ENCODE assay signal across 5 cellular contexts in the genomic region with DNA sequence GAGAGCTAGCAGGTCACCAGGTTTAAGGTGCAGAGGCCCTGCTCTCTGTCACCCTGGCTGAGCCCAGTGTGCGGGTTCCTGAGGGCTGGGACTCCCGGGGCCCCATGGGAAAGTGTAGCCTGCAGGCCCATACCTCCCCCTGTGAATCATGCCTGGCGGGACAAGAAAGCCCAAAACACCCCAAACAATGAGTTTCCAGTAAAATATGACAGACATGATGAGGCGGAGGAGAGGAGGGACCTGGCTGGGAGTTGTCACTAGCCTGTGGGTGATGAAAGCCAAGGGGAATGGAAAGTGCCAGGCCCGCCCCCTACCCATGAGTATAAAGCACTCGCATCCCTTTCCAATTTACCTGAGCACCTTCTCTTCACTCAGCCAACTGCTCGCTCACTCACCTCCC. TPM values are rescaled to one million over a fixed set of nuclear protein-coding genes. Genes with fewer than 3 reads are reported as not detected.
"Had no signal": no experiment of that assay in that cellular context is flagged by ENCODE, and none has a peak within 500 bp of the region (broad histone marks: within the 10 kb centered on the region; RNA-seq: fewer than 3 reads in every experiment).

No MANE protein-coding gene starts in this region.

RNA-seq across cellular contexts. Expression of a gene that starts 26.8 kb away (rescaled TPM):
- total RNA-seq: H4, H7, HT-29, IMR-90, K562 had no signal
- polyA plus RNA-seq: IMR-90, K562 had no signal
